ENCODE assay signal across 19 cellular contexts in the genomic region with DNA sequence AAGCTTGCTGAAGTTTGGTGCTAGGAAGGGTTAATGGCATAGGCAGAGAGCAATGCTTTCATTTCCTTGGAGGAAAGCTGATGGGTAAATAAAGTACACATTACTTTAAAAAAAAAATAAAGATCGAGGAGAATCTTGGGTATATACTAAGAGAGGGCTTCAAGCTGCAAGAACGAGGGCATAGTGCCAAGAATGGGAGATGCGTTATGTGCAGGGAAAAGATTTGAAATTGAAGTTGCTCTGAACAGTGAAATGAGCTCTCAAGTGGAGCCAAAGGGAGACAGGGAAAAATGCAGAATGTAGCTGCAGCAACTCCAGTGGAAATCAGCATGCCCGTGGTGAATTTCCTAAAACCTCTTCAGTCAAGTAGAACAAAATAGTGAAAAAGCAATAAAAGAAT. TPM values are rescaled to one million over a fixed set of nuclear protein-coding genes. Genes with fewer than 3 reads are reported as not detected.
"Had no signal": no experiment of that assay in that cellular context is flagged by ENCODE, and none has a peak within 500 bp of the region (broad histone marks: within the 10 kb centered on the region; RNA-seq: fewer than 3 reads in every experiment).

No MANE protein-coding gene starts in this region.

- DNase-seq: activated CD4-positive, alpha-beta T cell treated with anti-CD3 and anti-CD28 coated beads for 1 hour; activated CD4-positive, alpha-beta T cell treated with anti-CD3 and anti-CD28 coated beads, Interleukin-2, amount 50 U/mL, for 48 hours; activated CD8-positive, alpha-beta memory T cell treated with anti-CD3 and anti-CD28 coated beads, Interleukin-2, amount 10 ng/mL, durations not matched to agents 7 days and 5 days; activated effector memory CD4-positive, alpha-beta T cell treated with Interleukin-2 at 50 U/mL for 16 hours; activated naive CD8-positive, alpha-beta T cell treated with anti-CD3 and anti-CD28 coated beads for 36 hours; activated T-cell treated with anti-CD3 and anti-CD28 coated beads, Interleukin-2, amount 50 U/mL, for 24 hours; gastrocnemius medialis; heart right ventricle; left ventricle myocardium superior; mesendoderm; pancreas; retina; stimulated activated CD4-positive, alpha-beta T cell treated with anti-CD3 and anti-CD28 coated beads, Interleukin-15, amount 100 ng/mL, for 24 hours; stimulated activated CD4-positive, alpha-beta T cell treated with anti-CD3 and anti-CD28 coated beads, Interleukin-4, amount 100 ng/mL, for 24 hours had no signal

- H3K4me3 Mint-ChIP-seq: activated CD8-positive, alpha-beta memory T cell treated with anti-CD3 and anti-CD28 coated beads, Interleukin-2, amount 10 ng/mL, durations not matched to agents 7 days and 5 days; activated naive CD8-positive, alpha-beta T cell treated with anti-CD3 and anti-CD28 coated beads for 36 hours; activated T-cell treated with anti-CD3 and anti-CD28 coated beads, Interleukin-2, amount 50 U/mL, for 24 hours; neural crest cell; stimulated activated naive CD8-positive, alpha-beta T cell treated with anti-CD3 and anti-CD28 coated beads, Interleukin-15, Interleukin-2, amounts not matched to agents 100 ng/mL and 50 ng/mL, for 24 hours; T-helper 2 cell treated with Interferon-gamma antibody and Interleukin-4, amounts not matched to agents 5 μg/mL and 100 μg/mL, for 36 hours had no signal

- H3K4me1 Mint-ChIP-seq: activated CD8-positive, alpha-beta memory T cell treated with anti-CD3 and anti-CD28 coated beads, Interleukin-2, amount 10 ng/mL, durations not matched to agents 7 days and 5 days had no signal

- H3K4me1 ChIP-seq: esophagus muscularis mucosa, pancreas had no signal

- H3K36me3 Mint-ChIP-seq: activated CD8-positive, alpha-beta memory T cell treated with anti-CD3 and anti-CD28 coated beads, Interleukin-2, amount 10 ng/mL, durations not matched to agents 7 days and 5 days; activated naive CD8-positive, alpha-beta T cell treated with anti-CD3 and anti-CD28 coated beads for 36 hours had no signal

- H3K36me3 ChIP-seq: esophagus muscularis mucosa, gastrocnemius medialis, heart right ventricle, pancreas had no signal

- H3K27ac Mint-ChIP-seq: activated CD8-positive, alpha-beta memory T cell treated with anti-CD3 and anti-CD28 coated beads, Interleukin-2, amount 10 ng/mL, durations not matched to agents 7 days and 5 days; activated naive CD8-positive, alpha-beta T cell treated with anti-CD3 and anti-CD28 coated beads for 36 hours; activated T-cell treated with anti-CD3 and anti-CD28 coated beads, Interleukin-2, amount 50 U/mL, for 24 hours; stimulated activated naive CD8-positive, alpha-beta T cell treated with anti-CD3 and anti-CD28 coated beads, Interleukin-15, Interleukin-2, amounts not matched to agents 100 ng/mL and 50 ng/mL, for 24 hours; T-helper 2 cell treated with Interferon-gamma antibody and Interleukin-4, amounts not matched to agents 5 μg/mL and 100 μg/mL, for 36 hours had no signal

- H3K4me3 ChIP-seq: esophagus muscularis mucosa, gastrocnemius medialis, heart right ventricle, pancreas had no signal

- H3K9me3 ChIP-seq: esophagus muscularis mucosa, gastrocnemius medialis, pancreas had no signal

- H3K27me3 ChIP-seq: gastrocnemius medialis, pancreas had no signal

- H3K9me3 Mint-ChIP-seq: activated naive CD8-positive, alpha-beta T cell treated with anti-CD3 and anti-CD28 coated beads for 36 hours; activated T-cell treated with anti-CD3 and anti-CD28 coated beads, Interleukin-2, amount 50 U/mL, for 24 hours; neural crest cell; stimulated activated naive CD8-positive, alpha-beta T cell treated with anti-CD3 and anti-CD28 coated beads, Interleukin-15, Interleukin-2, amounts not matched to agents 100 ng/mL and 50 ng/mL, for 24 hours; T-helper 2 cell treated with Interferon-gamma antibody and Interleukin-4, amounts not matched to agents 5 μg/mL and 100 μg/mL, for 36 hours had no signal

RNA-seq across cellular contexts. Expression of gene COL9A1, which starts 11.4 kb away (rescaled TPM):
- polyA plus RNA-seq: keratinocyte had no signal
